Comparison of ENCODE assay signal across 8 cellular contexts in genomic region chr11:575324-575995, GRCh38. TPM values are rescaled to one million over a fixed set of nuclear protein-coding genes. Genes with fewer than 3 reads are reported as not detected.
DNase-seq lines count a peak whose midpoint lies in the region; FAIRE-seq and TF ChIP-seq lines count a peak whose summit lies in the region.

No MANE protein-coding gene starts in this region.

- peak overlapping the region; percentile 84 for H3K4me3 Mint-ChIP-seq in HFFc6

- no peaks in the 10 kb centered on the region for H3K9me3 Mint-ChIP-seq in HFFc6

- no peak overlapping the region for H3K27ac Mint-ChIP-seq in HFFc6

- TF ChIP-seq CTCF in HFFc6 (IDR thresholded peaks at IDR 0.05) (no peak), GM20000 (IDR thresholded peaks at IDR 0.05; ENCODE audit: extremely low read depth, missing control alignments) (no peak)

- peak overlapping the region; percentile 83 for H3K4me3 ChIP-seq in adipocyte (ENCODE audit: low read length)
- H3K4me3 ChIP-seq in iPS-15b (ENCODE audit: low read depth, low read length) = peak overlapping the region; percentile 78
- H3K4me3 ChIP-seq in small intestine (ENCODE audit: low read depth in 1 of 2, low read length in 2 of 2) = peak overlapping the region; percentile 40 to 64

- peaks cover 3% of the 10 kb centered on the region; the same call in 1 of the 2 replicates for H3K27me3 Mint-ChIP-seq in HFFc6 (ENCODE audit: insufficient read depth)

- peak overlapping the region in 1 of 2 donors; percentile 49 for H3K27ac ChIP-seq in small intestine (ENCODE audit: low read depth in 1 of 2, low read length in 1 of 2)

- FAIRE-seq in small intestine (lab: Jason Lieb, UNC) = no peak

- H3K4me1 Mint-ChIP-seq in HFFc6 (ENCODE audit: low read depth) = peaks cover 37% of the 10 kb centered on the region

- peaks cover 6% of the 10 kb centered on the region; the same call in 1 of the 2 replicates for H3K36me3 Mint-ChIP-seq in HFFc6 (ENCODE audit: low read depth)

- H3K9me3 ChIP-seq in adipocyte (ENCODE audit: control insufficient read depth, low read length) (no peaks in the 10 kb centered on the region), iPS-15b (ENCODE audit: control insufficient read depth, insufficient read depth, low read length) (no peaks in the 10 kb centered on the region), small intestine (ENCODE audit: control insufficient read depth, low read depth) (no peaks in the 10 kb centered on the region)

- H3K9ac ChIP-seq in adipocyte (ENCODE audit: low read length) (peak overlapping the region; percentile 71), iPS-15b (ENCODE audit: low read depth, low read length) (no peak overlapping the region)

- DNase-seq in NCI-H1417 (lab: John Stamatoyannopoulos, UW) = peak; percentile 78 to 89 (median 87)
- DNase-seq in NCI-H1417 treated with DMSO at 0.1 percent for 48 hours (lab: John Stamatoyannopoulos, UW) = no peak
- no peak for DNase-seq in HFFc6
- DNase-seq in NCI-H2029 (lab: John Stamatoyannopoulos, UW) = peak; percentile 73
- no peak for DNase-seq in adipocyte (ENCODE audit: low read depth)
- DNase-seq in small intestine = peak; percentile 82
- no peak for DNase-seq in GM20000 (ENCODE audit: low spot score)

- peaks cover 36% of the 10 kb centered on the region for H3K4me1 ChIP-seq in adipocyte (ENCODE audit: control insufficient read depth, insufficient read depth, low read length)
- H3K4me1 ChIP-seq in iPS-15b (ENCODE audit: control insufficient read depth, insufficient read depth, low read length) = peaks cover 11% of the 10 kb centered on the region
- peaks cover 15 to 32% of the 10 kb centered on the region in 2 donors for H3K4me1 ChIP-seq in small intestine (ENCODE audit: control insufficient read depth in 2 of 2, insufficient read depth in 1 of 2, low read depth in 1 of 2, low read length in 1 of 2)

- 0 to 1% (median 1%) methylated on average over 58 to 74 of the region's 78 CpGs for WGBS in small intestine, 3 donors

- no peaks in the 10 kb centered on the region for H3K36me3 ChIP-seq in adipocyte (ENCODE audit: control insufficient read depth, insufficient read depth, low read length, severe bottlenecking)
- H3K36me3 ChIP-seq in iPS-15b (ENCODE audit: control insufficient read depth, insufficient read depth, low read length) = no peaks in the 10 kb centered on the region
- no peaks in the 10 kb centered on the region for H3K36me3 ChIP-seq in small intestine (ENCODE audit: control insufficient read depth in 2 of 2, insufficient read depth in 2 of 2, low read length in 2 of 2)

- H3K27me3 ChIP-seq in adipocyte (replicated peaks; ENCODE audit: control insufficient read depth, insufficient read depth, low read length) (no peaks in the 10 kb centered on the region), iPS-15b (ENCODE audit: control insufficient read depth, insufficient read depth, low read length) (peaks cover 5% of the 10 kb centered on the region), small intestine (ENCODE audit: control insufficient read depth in 2 of 2, insufficient read depth in 2 of 2, low read length in 2 of 2) (peaks cover 0 to 7% of the 10 kb centered on the region in 2 donors)

RNA-seq across cellular contexts. Expression of gene PHRF1, which starts 0.8 kb away (rescaled TPM):
- total RNA-seq in HFFc6 (2021; fragmentation: NEBNext Ultra II Directional; extraction: Animal tissue kit (Norgen Biotek cat#: 25700)) = 10 to 100 TPM; 23.8 to 27.5 (median 24.8) TPM
- 10 to 100 TPM; 14.6 to 25.0 (median 22.1) TPM for polyA plus RNA-seq in small intestine

RNA-seq across cellular contexts. Expression of gene RASSF7, which starts 14.7 kb away (rescaled TPM):
- total RNA-seq in HFFc6 (2021; fragmentation: NEBNext Ultra II Directional; extraction: Animal tissue kit (Norgen Biotek cat#: 25700)) = 10 to 100 TPM; 10.1 to 18.8 (median 12.7) TPM
- 100 to 1,000 TPM in 2 of 3 donors, 10 to 100 TPM in 1; 71.5 to 174 (median 169) TPM for polyA plus RNA-seq in small intestine

RNA-seq across cellular contexts. Expression of gene LMNTD2, which starts 14.9 kb away (rescaled TPM):
- total RNA-seq in HFFc6 (2021; fragmentation: NEBNext Ultra II Directional; extraction: Animal tissue kit (Norgen Biotek cat#: 25700)) = 1 to 10 TPM in 3 of 6 experiments, under 1 TPM in 3; 0.37 to 2.3 (median 0.97) TPM
- 10 to 100 TPM in 2 of 3 donors, 1 to 10 TPM in 1; 4.7 to 26.4 (median 18.6) TPM for polyA plus RNA-seq in small intestine

RNA-seq across cellular contexts. Expression of gene LRRC56, which starts 38.1 kb away (rescaled TPM):
- under 1 TPM; 0.23 to 0.83 (median 0.55) TPM for total RNA-seq in HFFc6 (2021; fragmentation: NEBNext Ultra II Directional; extraction: Animal tissue kit (Norgen Biotek cat#: 25700))
- 1 to 10 TPM in 1 of 3 donors, under 1 TPM in 2; 0.54 to 1.2 (median 0.89) TPM for polyA plus RNA-seq in small intestine

RNA-seq across cellular contexts. Expression of gene HRAS, which starts 40.1 kb away (rescaled TPM):
- total RNA-seq in HFFc6 (2021; fragmentation: NEBNext Ultra II Directional; extraction: Animal tissue kit (Norgen Biotek cat#: 25700)) = 100 to 1,000 TPM; 102 to 125 (median 107) TPM
- polyA plus RNA-seq in small intestine = 100 to 1,000 TPM in 2 of 3 donors, 10 to 100 TPM in 1; 57.0 to 142 (median 128) TPM

Comparison
In these comparisons a context has a peak if more than half of its experiments do, and no peak if none do; other contexts are left out.
1. DNase-seq: peak in NCI-H1417 (3 of 3), NCI-H2029 (single experiment) and small intestine (single experiment); none in NCI-H1417 treated with DMSO at 0.1 percent for 48 hours (single experiment), HFFc6 (single experiment), adipocyte (single experiment) and GM20000 (single experiment).
2. Peak in every context shown above with its lines, with median percentiles within 50 percentile points of each other: H3K4me3 ChIP-seq.